Comparison of ENCODE assay signal across 11 cellular contexts in the genomic region with DNA sequence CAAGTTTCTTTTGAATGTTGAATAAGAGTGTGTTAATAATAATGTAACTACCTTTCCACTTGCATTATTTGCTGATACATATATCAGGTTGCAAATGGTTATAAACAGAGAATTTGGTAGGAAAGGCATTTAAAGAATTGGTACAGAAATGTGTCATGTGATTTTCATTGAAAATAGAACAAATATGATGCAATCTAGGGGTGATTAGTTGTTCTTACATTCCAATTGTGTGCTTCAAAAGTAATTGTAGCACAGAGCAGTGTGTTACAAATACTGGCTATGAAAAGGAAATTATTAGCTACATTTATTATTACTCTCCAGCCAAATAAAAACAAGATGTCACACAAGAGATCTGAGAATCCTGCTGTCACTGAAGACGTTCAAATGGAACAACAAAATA.
"Had no signal": no experiment of that assay in that cellular context is flagged by ENCODE, and none has a peak within 500 bp of the region (broad histone marks: within the 10 kb centered on the region; RNA-seq: fewer than 3 reads in every experiment).

No MANE protein-coding gene starts in this region.

- H3K27ac ChIP-seq: ascending aorta, coronary artery, psoas muscle, spleen had no signal

- H3K4me3 ChIP-seq: ascending aorta, lung, psoas muscle, spleen had no signal

- H3K27me3 ChIP-seq: ascending aorta, spleen had no signal

- FAIRE-seq: islet of Langerhans had no signal

- H3K36me3 ChIP-seq: ascending aorta, spleen had no signal

- H3K4me1 ChIP-seq: ascending aorta, psoas muscle, spleen had no signal

- DNase-seq: activated CD4-positive, alpha-beta T cell treated with anti-CD3 and anti-CD28 coated beads, Interleukin-2, amount 10 ng/mL, durations not matched to agents 7 days and 5 days; activated naive CD4-positive, alpha-beta T cell treated with anti-CD3 and anti-CD28 coated beads for 36 hours; activated naive CD8-positive, alpha-beta T cell treated with anti-CD3 and anti-CD28 coated beads, Interleukin-2, amount 50 U/mL, for 24 hours; left colon; psoas muscle; spleen; stimulated activated naive CD8-positive, alpha-beta T cell treated with anti-CD3 and anti-CD28 coated beads, Interleukin-15, amount 100 ng/mL, for 72 hours had no signal

- H3K9me3 ChIP-seq: ascending aorta, psoas muscle had no signal
